Comparison of ENCODE assay signal across 8 cellular contexts in genomic region chr1:19210772-19211549, GRCh38. TPM values are rescaled to one million over a fixed set of nuclear protein-coding genes. Genes with fewer than 3 reads are reported as not detected.
DNase-seq lines count a peak whose midpoint lies in the region; ATAC-seq and TF ChIP-seq lines count a peak whose summit lies in the region.

No MANE protein-coding gene starts in this region.

- no peaks in the 10 kb centered on the region for H3K9me3 Mint-ChIP-seq in activated CD4-positive, alpha-beta memory T cell treated with anti-CD3 and anti-CD28 coated beads, Interleukin-2, amount 10 ng/mL, durations not matched to agents 7 days and 5 days

- H3K9me3 ChIP-seq in BLaER1 (no peaks in the 10 kb centered on the region), HEK293 (ENCODE audit: control insufficient read depth, insufficient read depth, low read depth, low read length) (no peaks in the 10 kb centered on the region), spleen (no peaks in the 10 kb centered on the region)

- peaks cover 49% of the 10 kb centered on the region for H3K4me1 ChIP-seq in BLaER1
- H3K4me1 ChIP-seq in HEK293 (ENCODE audit: control insufficient read depth, insufficient read depth, low read length), result peaks cover 6% of the 10 kb centered on the region; the same call in 1 of the 2 replicates
- peaks cover 45 to 90% (median 60%) of the 10 kb centered on the region in 6 donors for H3K4me1 ChIP-seq in spleen

- 15 to 21% (median 17%) methylated on average over 12 of the region's 12 CpGs for WGBS in spleen, 5 donors

- H3K27ac ChIP-seq in BLaER1 (peak overlapping the region; percentile 90), HEK293 (ENCODE audit: extremely low read depth, low read depth, low read length) (peak overlapping the region; percentile 65), spleen (peak overlapping the region; percentile 93 to 98 (median 97))

- H3K4me3 Mint-ChIP-seq in activated CD4-positive, alpha-beta memory T cell treated with anti-CD3 and anti-CD28 coated beads, Interleukin-2, amount 10 ng/mL, durations not matched to agents 7 days and 5 days, result peak overlapping the region; percentile 90

- H4K20me1 ChIP-seq in BLaER1, result peaks cover 78% of the 10 kb centered on the region

- TF ChIP-seq POLR2A in spleen (IDR thresholded peaks at IDR 0.05), result no peak

- H3K4me2 ChIP-seq in BLaER1, result peak overlapping the region; percentile 94

- H3K4me1 Mint-ChIP-seq in activated CD4-positive, alpha-beta memory T cell treated with anti-CD3 and anti-CD28 coated beads, Interleukin-2, amount 10 ng/mL, durations not matched to agents 7 days and 5 days, result peaks cover 73% of the 10 kb centered on the region

- H3K36me3 ChIP-seq in BLaER1 (peaks cover 26% of the 10 kb centered on the region), HEK293 (ENCODE audit: control insufficient read depth in 2 of 2, insufficient read depth in 1 of 2, low read length in 2 of 2) (peaks cover 4 to 29% of the 10 kb centered on the region in 2 experiments; a peak in 2 of 3 replicates), spleen (peaks cover 0 to 34% (median 2%) of the 10 kb centered on the region in 6 donors)

- POLR2A ChIA-PET in HEK293 (lab: Yijun Ruan, JAX), result interaction anchor here (1.7 to 1.9 kb wide), 2 partner anchors 8 to 41 kb away, joined by 7 to 8 read pairs; partner anchors contain the start of genes EMC1 and MRTO4
- POLR2A ChIA-PET in activated CD4-positive, alpha-beta memory T cell treated with anti-CD3 and anti-CD28 coated beads, Interleukin-2, amount 10 ng/mL, durations not matched to agents 7 days and 5 days (lab: Charles Lee), result interaction anchor here (0.7 to 3.2 kb wide), 21 partner anchors 9 to 308 kb away, joined by 3 to 20 read pairs (median 4); partner anchors contain the start of genes EMC1 and MRTO4

- ATAC-seq in HG02970 (IDR thresholded peaks at IDR 0.05; ENCODE audit: low FRiP score, unreplicated experiment), result no peak

- H3K4me3 ChIP-seq in BLaER1 (peak overlapping the region; percentile 95), HEK293 (ENCODE audit: low read depth, low read length) (peak overlapping the region; percentile 84), iPS-11a (ENCODE audit: low read depth, low read length) (peak overlapping the region; percentile 60), spleen (peak overlapping the region; percentile 67 to 97 (median 84))

- TF ChIP-seq CTCF in HEK293 (tag by site-specific recombination; IDR thresholded peaks at IDR 0.05) (no peak), spleen (IDR thresholded peaks at IDR 0.05 in 8 of 11, conservative IDR thresholded peaks at IDR 0.05 in 3 of 11) (no peak), GM13977 (IDR thresholded peaks at IDR 0.05; ENCODE audit: extremely low read depth, insufficient read depth, missing control alignments) (no peak)

- CTCF ChIA-PET in HEK293 (lab: Yijun Ruan, JAX), result interaction anchor here (0.5 to 1.0 kb wide), 4 partner anchors 25 to 370 kb away, joined by 3 read pairs; no protein-coding TSS in a partner anchor
- CTCF ChIA-PET in activated CD4-positive, alpha-beta memory T cell treated with anti-CD3 and anti-CD28 coated beads, Interleukin-2, amount 10 ng/mL, durations not matched to agents 7 days and 5 days (lab: Charles Lee), result interaction anchor here (0.9 to 1.2 kb wide), 5 partner anchors 31 to 440 kb away, joined by 3 to 4 read pairs (median 3); partner anchors contain the start of genes EMC1 and MRTO4

- H3K27ac Mint-ChIP-seq in activated CD4-positive, alpha-beta memory T cell treated with anti-CD3 and anti-CD28 coated beads, Interleukin-2, amount 10 ng/mL, durations not matched to agents 7 days and 5 days, result peak overlapping the region; percentile 94

- DNase-seq in activated CD4-positive, alpha-beta memory T cell treated with anti-CD3 and anti-CD28 coated beads, Interleukin-2, amount 10 ng/mL, durations not matched to agents 7 days and 5 days, result no peak
- no peak for DNase-seq in spleen
- DNase-seq in GM13977 (ENCODE audit: low spot score), result no peak
- DNase-seq in Ammon's horn (ENCODE audit: low spot score), result no peak

- in situ Hi-C loops in GM13977 (cut with MboI; ENCODE audit: low pct_unique_long_range_greater_than_20kb, low sequenced_read_pairs, unreplicated experiment), result no loop called here

- intact Hi-C loops in spleen (cut with DNase I; ENCODE audit: low total_unique reads), result no loop called here

- peak overlapping the region; percentile 93 for H3K9ac ChIP-seq in BLaER1

- no peaks in the 10 kb centered on the region for H3K27me3 Mint-ChIP-seq in activated CD4-positive, alpha-beta memory T cell treated with anti-CD3 and anti-CD28 coated beads, Interleukin-2, amount 10 ng/mL, durations not matched to agents 7 days and 5 days

- H3K27me3 ChIP-seq in BLaER1 (no peaks in the 10 kb centered on the region), spleen (replicated peaks in 1 of 7) (no peaks in the 10 kb centered on the region)

- peaks cover 25% of the 10 kb centered on the region for H3K36me3 Mint-ChIP-seq in activated CD4-positive, alpha-beta memory T cell treated with anti-CD3 and anti-CD28 coated beads, Interleukin-2, amount 10 ng/mL, durations not matched to agents 7 days and 5 days (ENCODE audit: low read depth)

TF ChIP-seq in HEK293, 187 proteins besides CTCF, POLR2A, EP300 and RAD21:
- TF ChIP-seq ZNF335 (tag by site-specific recombination; conservative IDR thresholded peaks at IDR 0.05) (peak; percentile 58), ZNF248 (tag by site-specific recombination; IDR thresholded peaks at IDR 0.05) (no peak), ZNF830 (tag by site-specific recombination; IDR thresholded peaks at IDR 0.05; ENCODE audit: low read depth) (no peak), MZF1 (tag by site-specific recombination; IDR thresholded peaks at IDR 0.05; ENCODE audit: borderline replicate concordance) (peak; percentile 1; the same call in 1 of the 2 replicates), ZFP37 (tag by site-specific recombination; IDR thresholded peaks at IDR 0.05) (no peak), ZNF132 (tag by site-specific recombination; IDR thresholded peaks at IDR 0.05; ENCODE audit: borderline replicate concordance) (no peak), PRDM4 (tag by site-specific recombination; IDR thresholded peaks at IDR 0.05) (0 out of 2 replicates have a peak, but pooled peaks have one; percentile 17), ZNF654 (tag by site-specific recombination; IDR thresholded peaks at IDR 0.05; ENCODE audit: low read depth) (no peak), ZNF114 (tag by site-specific recombination; IDR thresholded peaks at IDR 0.05) (no peak), ZNF548 (tag by site-specific recombination; IDR thresholded peaks at IDR 0.05) (peak; percentile 98)

RNA-seq across cellular contexts. Expression of gene UBR4, which starts 0.9 kb away (rescaled TPM):
- total RNA-seq in activated CD4-positive, alpha-beta memory T cell treated with anti-CD3 and anti-CD28 coated beads, Interleukin-2, amount 10 ng/mL, durations not matched to agents 7 days and 5 days, result 100 to 1,000 TPM in 1 of 2 experiments, 10 to 100 TPM in 1; 98.6 to 101 TPM
- 100 to 1,000 TPM; 141 to 177 (median 152) TPM for total RNA-seq in spleen
- 100 to 1,000 TPM in 2 of 3 donors, 10 to 100 TPM in 1; 72.5 to 184 (median 128) TPM for polyA plus RNA-seq in spleen

RNA-seq across cellular contexts. Expression of gene EMC1, which starts 40.4 kb away (rescaled TPM):
- total RNA-seq in activated CD4-positive, alpha-beta memory T cell treated with anti-CD3 and anti-CD28 coated beads, Interleukin-2, amount 10 ng/mL, durations not matched to agents 7 days and 5 days, result 10 to 100 TPM; 25.3 to 29.1 TPM
- 10 to 100 TPM; 20.9 to 45.6 (median 32.2) TPM for total RNA-seq in spleen
- 1 to 10 TPM; 5.1 to 9.7 (median 5.6) TPM for polyA plus RNA-seq in spleen

RNA-seq across cellular contexts. Expression of gene MRTO4, which starts 40.6 kb away (rescaled TPM):
- 10 to 100 TPM; 21.1 to 23.0 TPM for total RNA-seq in activated CD4-positive, alpha-beta memory T cell treated with anti-CD3 and anti-CD28 coated beads, Interleukin-2, amount 10 ng/mL, durations not matched to agents 7 days and 5 days
- 10 to 100 TPM; 12.1 to 31.6 (median 20.7) TPM for total RNA-seq in spleen
- 10 to 100 TPM; 41.3 to 44.1 (median 43.2) TPM for polyA plus RNA-seq in spleen
